In the genomic region with DNA sequence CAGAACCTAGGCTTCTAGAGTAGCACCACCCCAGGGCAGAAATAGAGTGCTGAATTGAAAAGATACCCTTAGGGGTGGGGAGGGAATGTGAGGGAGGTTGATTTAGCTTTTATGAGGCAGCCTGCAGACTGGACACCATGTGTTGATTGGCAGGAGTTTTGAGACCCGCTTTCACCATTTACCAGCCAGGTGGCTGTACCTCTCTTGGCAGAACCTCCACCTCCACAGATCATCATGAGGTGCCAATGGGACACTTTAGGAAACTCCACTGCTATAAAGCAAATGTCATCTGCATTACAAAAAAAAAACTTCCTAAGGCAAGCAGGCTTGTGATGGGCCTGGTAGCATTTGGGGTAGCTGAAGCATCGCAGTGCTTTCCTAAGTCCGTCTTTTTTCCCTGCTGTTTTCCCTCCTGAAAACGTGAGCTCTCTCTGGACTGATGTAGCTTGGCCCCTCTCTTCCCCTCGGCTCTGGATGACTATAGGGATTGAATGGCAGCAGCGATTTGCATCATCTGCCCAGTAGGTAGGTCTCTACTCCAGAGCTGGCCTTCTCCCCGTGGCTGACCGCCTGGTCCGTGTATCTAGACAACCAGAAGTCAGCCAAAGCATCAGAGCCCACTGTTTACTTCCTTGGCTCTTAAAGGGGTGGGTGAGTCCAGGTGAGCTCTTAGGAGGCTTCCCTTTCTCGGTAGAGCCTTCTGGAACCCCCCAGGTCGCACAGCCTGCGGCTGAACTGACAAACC, we compare ENCODE assay signal across 8 cellular contexts. TPM values are rescaled to one million over a fixed set of nuclear protein-coding genes. Genes with fewer than 3 reads are reported as not detected.
DNase-seq lines count a peak whose midpoint lies in the region; ATAC-seq and TF ChIP-seq lines count a peak whose summit lies in the region.

No MANE protein-coding gene starts in this region.

- peaks cover 0 to 28% (median 5%) of the 10 kb centered on the region in 3 donors for H3K36me3 Mint-ChIP-seq in CD8-positive, alpha-beta memory T cell

- peak overlapping the region; percentile 30 to 98 (median 76) for H3K27ac Mint-ChIP-seq in CD8-positive, alpha-beta memory T cell

- H3K4me3 Mint-ChIP-seq in CD8-positive, alpha-beta memory T cell = peak overlapping the region; percentile 73 to 92 (median 85)

- H3K27me3 ChIP-seq in CD8-positive, alpha-beta memory T cell (ENCODE audit: insufficient read depth, low read length, poor library complexity, severe bottlenecking) = no peaks in the 10 kb centered on the region
- H3K27me3 ChIP-seq in Peyer's patch = no peaks in the 10 kb centered on the region
- H3K27me3 ChIP-seq in ovary = no peaks in the 10 kb centered on the region

- peak overlapping the region; percentile 58 for H3K27ac ChIP-seq in CD8-positive, alpha-beta memory T cell (ENCODE audit: low read depth, low read length)
- peak overlapping the region; percentile 89 to 93 (median 92) for H3K27ac ChIP-seq in Peyer's patch
- peak overlapping the region; percentile 91 for H3K27ac ChIP-seq in ovary

- 57 to 61% (median 59%) methylated on average over 12 of the region's 12 CpGs for WGBS in ovary, 3 donors

- H3K9me3 ChIP-seq in CD8-positive, alpha-beta memory T cell (ENCODE audit: low read length) = no peaks in the 10 kb centered on the region
- H3K9me3 ChIP-seq in Peyer's patch = no peaks in the 10 kb centered on the region
- H3K9me3 ChIP-seq in ovary = no peaks in the 10 kb centered on the region

- no peaks in the 10 kb centered on the region for H3K27me3 Mint-ChIP-seq in CD8-positive, alpha-beta memory T cell

- H3K9me3 Mint-ChIP-seq in CD8-positive, alpha-beta memory T cell = no peaks in the 10 kb centered on the region

- peak overlapping the region; percentile 69 for H3K4me3 ChIP-seq in CD8-positive, alpha-beta memory T cell (ENCODE audit: low read length)
- H3K4me3 ChIP-seq in Peyer's patch = peak overlapping the region; percentile 69 to 89 (median 81)
- peak overlapping the region; percentile 76 for H3K4me3 ChIP-seq in epithelial cell of esophagus (ENCODE audit: low read length)
- H3K4me3 ChIP-seq in ovary = peak overlapping the region; percentile 77

- peaks cover 12% of the 10 kb centered on the region for H3K4me1 ChIP-seq in CD8-positive, alpha-beta memory T cell (ENCODE audit: insufficient read depth, low read length)
- H3K4me1 ChIP-seq in Peyer's patch (peaks cover 0 to 18% (median 0%) of the 10 kb centered on the region in 4 donors), ovary (ENCODE audit: insufficient read depth) (peaks cover 10% of the 10 kb centered on the region)

- TF ChIP-seq CTCF in Peyer's patch (IDR thresholded peaks at IDR 0.05) (no peak), epithelial cell of esophagus (IDR thresholded peaks at IDR 0.05; ENCODE audit: insufficient read depth, low read depth, low read length, missing control alignments) (no peak), ovary (IDR thresholded peaks at IDR 0.05) (no peak)

- ATAC-seq in HG02884 (IDR thresholded peaks at IDR 0.05; ENCODE audit: unreplicated experiment) = no peak
- no peak for ATAC-seq in GM21737 (IDR thresholded peaks at IDR 0.05; ENCODE audit: unreplicated experiment)

- intact Hi-C loops in ovary (cut with DNase I) = loop anchor here in 2 of 4 donors (10.0 kb wide), 2 partner anchors 72 to 332 kb away; a partner anchor contains a TSS

- no peaks in the 10 kb centered on the region for H3K36me3 ChIP-seq in CD8-positive, alpha-beta memory T cell (ENCODE audit: insufficient read depth, low read length)
- H3K36me3 ChIP-seq in Peyer's patch = peaks cover 0 to 25% (median 0%) of the 10 kb centered on the region in 3 donors
- no peaks in the 10 kb centered on the region for H3K36me3 ChIP-seq in ovary

- CTCF ChIA-PET in CD8-positive, alpha-beta memory T cell (lab: Charles Lee) = interaction anchor here (1.1 to 4.1 kb wide), 4 partner anchors 8 to 338 kb away, joined by 4 to 11 read pairs (median 5); no protein-coding TSS in a partner anchor

- no peak for DNase-seq in CD8-positive, alpha-beta memory T cell
- no peak for DNase-seq in Peyer's patch
- DNase-seq in epithelial cell of esophagus (ENCODE audit: low read depth) = no peak
- DNase-seq in ovary = no peak
- no peak for DNase-seq in retina
- no peak for DNase-seq in activated CD4-positive, CD25-positive, alpha-beta regulatory T cell treated with anti-CD3 and anti-CD28 coated beads, Interleukin-2, amount 50 U/mL, for 72 hours

- peaks cover 11 to 23% (median 21%) of the 10 kb centered on the region in 3 donors for H3K4me1 Mint-ChIP-seq in CD8-positive, alpha-beta memory T cell

- no peak for TF ChIP-seq EP300 in ovary (IDR thresholded peaks at IDR 0.05)

- POLR2A ChIA-PET in CD8-positive, alpha-beta memory T cell (lab: Charles Lee) = interaction anchor here (0.9 kb wide), 1 partner anchor 284 kb away, joined by 4 read pairs; no protein-coding TSS in a partner anchor

- TF ChIP-seq POLR2A in Peyer's patch (IDR thresholded peaks at IDR 0.05) (no peak), ovary (IDR thresholded peaks at IDR 0.05) (no peak)

RNA-seq across cellular contexts. Expression of a gene that starts 1.3 kb away (rescaled TPM):
- total RNA-seq in CD8-positive, alpha-beta memory T cell = 10 to 100 TPM; 53.9 to 55.3 TPM
- polyA plus RNA-seq in CD8-positive, alpha-beta memory T cell = 29.1 TPM
- total RNA-seq in Peyer's patch (10 to 100 TPM; 38.8 to 63.5 (median 55.9) TPM), ovary (10 to 100 TPM; 25.5 to 86.6 (median 59.6) TPM)
- 100 to 1,000 TPM in 1 of 2 donors, 10 to 100 TPM in 1; 62.7 to 104 TPM for polyA plus RNA-seq in ovary
